In the genomic region with DNA sequence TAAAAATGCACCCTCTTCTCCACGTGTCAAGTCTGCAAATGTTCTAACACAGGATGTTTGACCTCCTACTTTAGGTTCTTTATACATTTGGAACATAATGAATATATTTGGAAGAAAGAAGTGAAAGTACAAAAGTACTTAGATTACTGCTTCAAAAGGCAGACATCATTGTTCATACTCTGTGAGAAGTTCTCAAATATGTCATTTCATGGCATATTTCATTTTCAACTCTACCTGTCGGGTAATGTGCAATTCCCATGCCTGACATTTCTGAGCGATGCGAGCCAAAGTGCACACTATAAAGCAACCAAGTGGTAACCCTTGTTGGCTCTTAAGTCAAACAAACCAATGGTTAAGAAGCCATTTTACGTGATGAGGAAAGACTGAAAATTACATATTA, we compare ENCODE assay signal across 15 cellular contexts. TPM values are rescaled to one million over a fixed set of nuclear protein-coding genes. Genes with fewer than 3 reads are reported as not detected.
DNase-seq lines count a peak whose midpoint lies in the region; ATAC-seq and TF ChIP-seq lines count a peak whose summit lies in the region.
"Had no signal": no experiment of that assay in that cellular context is flagged by ENCODE, and none has a peak within 500 bp of the region (broad histone marks: within the 10 kb centered on the region; RNA-seq: fewer than 3 reads in every experiment).

No MANE protein-coding gene starts in this region.

- dilution Hi-C loops in mammary epithelial cell (cut with HindIII; ENCODE audit: low sequenced_read_pairs): loop anchor here (5.0 kb wide), 2 partner anchors 34 to 76 kb away; no protein-coding TSS in a partner anchor

- H3K9me2 ChIP-seq in GM23248 (ENCODE audit: insufficient read depth) (no peaks in the 10 kb centered on the region), MM.1S (replicated peaks; ENCODE audit: insufficient read depth, low read length) (no peaks in the 10 kb centered on the region)

- no peak overlapping the region for H3K4me2 ChIP-seq in GM23248 (ENCODE audit: unreplicated experiment)
- H3K4me2 ChIP-seq in MM.1S (ENCODE audit: low read depth, low read length): no peak overlapping the region
- no peak overlapping the region for H3K4me2 ChIP-seq in mammary epithelial cell (ENCODE audit: insufficient read depth, low read depth, low read length)

- H2AFZ ChIP-seq in GM23248: peak overlapping the region; percentile 56; the same call in 1 of the 2 replicates
- H2AFZ ChIP-seq in MM.1S (ENCODE audit: low read length): no peak overlapping the region
- no peak overlapping the region for H2AFZ ChIP-seq in mammary epithelial cell (ENCODE audit: low read depth, low read length)

- no peak overlapping the region for H3K4me3 ChIP-seq in GM23248
- H3K4me3 ChIP-seq in MM.1S (ENCODE audit: low read length): no peak overlapping the region
- no peak overlapping the region for H3K4me3 ChIP-seq in left lung
- H3K4me3 ChIP-seq in mammary epithelial cell (replicated peaks in 1 of 3; ENCODE audit: insufficient read depth in 1 of 3, low read depth in 2 of 3, low read length in 3 of 3): no peak overlapping the region
- H3K4me3 ChIP-seq in dorsolateral prefrontal cortex: no peak overlapping the region

- H3F3A ChIP-seq in GM23248 (ENCODE audit: insufficient read depth): 0 out of 2 replicates have a peak, but pooled peaks cover 5% of the 10 kb centered on the region
- H3F3A ChIP-seq in MM.1S (ENCODE audit: insufficient read depth, low read length): peaks cover 12% of the 10 kb centered on the region

- ATAC-seq in left lung (peak; percentile 25), HG03135 (IDR thresholded peaks at IDR 0.05; ENCODE audit: unreplicated experiment) (no peak)

- WGBS in GM23248 (ENCODE audit: low coverage in 1 of 2, low lambda C conversion rate in 2 of 2, missing lambda C conversion rate in 2 of 2), 2 experiments: 95 to 97% methylated on average over 5 of the region's 5 CpGs
- WGBS in mammary epithelial cell (ENCODE audit: low coverage, missing lambda C conversion rate): 97% methylated on average over 5 of the region's 5 CpGs

- CTCF ChIA-PET in mammary epithelial cell (lab: Charles Lee; ENCODE audit: low non-redundant PET): no interaction called here

- TF ChIP-seq CTCF in MM.1S (IDR thresholded peaks at IDR 0.05; ENCODE audit: low read length) (no peak), left lung (IDR thresholded peaks at IDR 0.05) (no peak), mammary epithelial cell (conservative IDR thresholded peaks at IDR 0.05 in 1 of 2, IDR thresholded peaks at IDR 0.05 in 1 of 2; ENCODE audit: extremely low read depth in 1 of 2, insufficient read depth in 1 of 2, low read depth in 1 of 2, low read length in 2 of 2) (no peak), dorsolateral prefrontal cortex (IDR thresholded peaks at IDR 0.05 in 54 of 56, conservative IDR thresholded peaks at IDR 0.05 in 2 of 56; ENCODE audit: low read depth in 1 of 56, partially characterized antibody in 56 of 56) (no peak)

- no peaks in the 10 kb centered on the region for H3K9me3 ChIP-seq in GM23248 (ENCODE audit: low read depth)
- H3K9me3 ChIP-seq in MM.1S (replicated peaks; ENCODE audit: insufficient read depth, low read length): no peaks in the 10 kb centered on the region
- H3K9me3 ChIP-seq in left lung: no peaks in the 10 kb centered on the region
- no peaks in the 10 kb centered on the region for H3K9me3 ChIP-seq in mammary epithelial cell (replicated peaks; ENCODE audit: insufficient read depth, low read length)

- H3K27ac ChIP-seq in GM23248 (no peak overlapping the region), MM.1S (ENCODE audit: low read length) (no peak overlapping the region), left lung (no peak overlapping the region), mammary epithelial cell (ENCODE audit: insufficient read depth, low read depth, low read length) (no peak overlapping the region), dorsolateral prefrontal cortex (no peak overlapping the region)

- no peak overlapping the region for H3K9ac ChIP-seq in GM23248
- H3K9ac ChIP-seq in MM.1S (ENCODE audit: low read length): no peak overlapping the region
- H3K9ac ChIP-seq in mammary epithelial cell (ENCODE audit: insufficient read depth, low read length): no peak overlapping the region

- no peaks in the 10 kb centered on the region for H3K27me3 ChIP-seq in GM23248 (replicated peaks; ENCODE audit: insufficient read depth)
- H3K27me3 ChIP-seq in MM.1S (replicated peaks; ENCODE audit: insufficient read depth, low read length): no peaks in the 10 kb centered on the region
- H3K27me3 ChIP-seq in left lung: no peaks in the 10 kb centered on the region
- no peaks in the 10 kb centered on the region for H3K27me3 ChIP-seq in mammary epithelial cell (ENCODE audit: insufficient read depth, low read length)
- H3K27me3 ChIP-seq in dorsolateral prefrontal cortex: peaks cover 0 to 4% (median 0%) of the 10 kb centered on the region in 45 donors

- in situ Hi-C loops in GM23248 (cut with MboI): no loop called here
- in situ Hi-C loops in mammary epithelial cell (cut with MboI; ENCODE audit: low sequenced_read_pairs in 2 of 2): no loop called here

- H4K20me1 ChIP-seq in GM23248 (ENCODE audit: insufficient read depth) (no peaks in the 10 kb centered on the region), MM.1S (ENCODE audit: insufficient read depth, low read length) (no peaks in the 10 kb centered on the region), mammary epithelial cell (ENCODE audit: insufficient read depth, low read length) (no peaks in the 10 kb centered on the region)

- H3K4me1 ChIP-seq in GM23248 (ENCODE audit: insufficient read depth): peaks cover 11% of the 10 kb centered on the region
- peaks cover 12% of the 10 kb centered on the region for H3K4me1 ChIP-seq in MM.1S (ENCODE audit: low read length)
- peaks cover 1 to 6% of the 10 kb centered on the region in 2 donors for H3K4me1 ChIP-seq in left lung
- peaks cover 12% of the 10 kb centered on the region for H3K4me1 ChIP-seq in mammary epithelial cell (ENCODE audit: insufficient read depth, low read length)

- no TSS peak for BruUV-seq in mammary epithelial cell (replicated peaks; lab: Mats Ljungman, UMichigan)

- intact Hi-C loops in left lung (cut with DNase I) (no loop called here), mammary epithelial cell (cut with micrococcal nuclease) (no loop called here), dorsolateral prefrontal cortex (cut with DNase I) (no loop called here)

- DNase-seq in GM23248 (no peak), MM.1S (peak; percentile 5), left lung (no peak), mammary epithelial cell (no peak), dorsolateral prefrontal cortex (no peak)
- DNase-seq: C1 segment of cervical spinal cord; Calu3; CD4-positive, alpha-beta memory T cell; COR-L47; DMS53; DND-41; GOT3; H7; HCEC 1CT had no signal

- H3K36me3 ChIP-seq in GM23248 (ENCODE audit: low read depth): no peaks in the 10 kb centered on the region
- H3K36me3 ChIP-seq in MM.1S (replicated peaks; ENCODE audit: insufficient read depth, low read length): peaks cover 20% of the 10 kb centered on the region
- peaks cover 0 to 17% of the 10 kb centered on the region in 2 donors for H3K36me3 ChIP-seq in left lung
- peaks cover 35% of the 10 kb centered on the region for H3K36me3 ChIP-seq in mammary epithelial cell (ENCODE audit: insufficient read depth, low read length)

- H3K79me2 ChIP-seq in GM23248 (ENCODE audit: insufficient read depth) (peaks cover 26% of the 10 kb centered on the region), MM.1S (ENCODE audit: low read length) (peaks cover 96% of the 10 kb centered on the region), mammary epithelial cell (ENCODE audit: insufficient read depth, low read length) (peaks cover 27% of the 10 kb centered on the region)

RNA-seq across cellular contexts. Expression of a gene that starts 7.0 kb away (rescaled TPM):
- total RNA-seq in GM23248 (2014; rRNA removed; shearing (Covaris generic)): 16.3 and 21.3 TPM in 2 replicates
- 13.0 and 14.0 TPM in 2 replicates for polyA plus RNA-seq in GM23248 (2016; fragmentation: Nextera tagmentation; extraction: Ambion mirVana)
- total RNA-seq in left lung: 10 to 100 TPM in 1 of 2 donors, 1 to 10 TPM in 1; 7.1 to 10.9 TPM
- 10 to 100 TPM in 1 of 2 donors, 1 to 10 TPM in 1; 2.7 to 35.5 TPM for total RNA-seq in mammary epithelial cell
- polyA plus RNA-seq in mammary epithelial cell: 34.0 TPM
- 29.8 TPM for polyA minus RNA-seq in mammary epithelial cell
- 1 to 10 TPM in 37 of 120 experiments, under 1 TPM in 71, not detected in 12; 0.15 to 3.0 (median 0.78) TPM for total RNA-seq in dorsolateral prefrontal cortex
